In the genomic region with DNA sequence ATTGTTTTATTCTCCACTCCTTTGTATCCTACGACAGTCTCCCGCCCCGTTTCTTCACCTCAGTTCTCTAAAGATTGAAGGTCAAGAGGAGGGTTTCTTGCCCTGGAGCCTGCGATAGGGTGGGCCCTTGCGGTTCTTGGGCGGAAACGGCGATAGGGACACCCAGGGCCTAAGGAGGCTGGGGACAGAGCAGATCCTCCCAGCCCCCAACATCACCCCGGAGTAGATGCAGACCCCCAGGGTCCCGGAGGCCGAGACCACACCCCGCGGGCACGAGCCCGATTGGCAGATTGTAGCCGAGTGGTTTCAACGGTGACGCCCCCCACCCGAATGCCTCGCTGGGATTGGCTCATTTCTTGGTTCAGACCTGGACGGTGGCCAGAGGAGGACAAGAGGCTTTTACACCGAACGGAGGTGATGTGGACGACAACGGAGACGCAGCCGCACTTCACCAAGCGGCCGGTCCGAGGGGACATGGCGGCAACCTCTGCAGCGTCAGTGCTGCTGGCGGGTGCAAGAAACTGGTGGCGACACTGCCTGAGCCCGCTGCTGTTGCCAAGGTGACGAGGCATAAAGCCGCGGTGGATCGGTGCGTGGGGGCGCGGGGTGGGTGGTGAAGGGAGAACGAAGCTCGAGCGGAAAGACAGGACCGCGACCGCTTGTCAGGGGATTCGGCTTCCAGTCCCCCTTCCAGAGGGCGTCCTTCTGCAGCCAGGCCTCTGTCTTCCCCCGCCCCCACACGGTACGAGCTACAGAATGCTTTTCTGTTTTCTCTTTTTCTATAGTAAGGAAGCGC, we compare ENCODE assay signal across 8 cellular contexts. TPM values are rescaled to one million over a fixed set of nuclear protein-coding genes. Genes with fewer than 3 reads are reported as not detected.
DNase-seq lines count a peak whose midpoint lies in the region; ATAC-seq and TF ChIP-seq lines count a peak whose summit lies in the region.

No MANE protein-coding gene starts in this region.

- peaks cover 8% of the 10 kb centered on the region for H3K36me3 ChIP-seq in HUES64 (ENCODE audit: insufficient read depth, low read length)
- H3K36me3 ChIP-seq in OCI-LY1 (ENCODE audit: insufficient read depth, low read length) = no peaks in the 10 kb centered on the region; the same call in 1 of the 2 replicates

- 1% methylated on average over 54 of the region's 54 CpGs for WGBS in HUES64

- H3K27me3 Mint-ChIP-seq in CD14-positive monocyte (ENCODE audit: low read depth in 3 of 3) = peaks cover 0 to 2% (median 1%) of the 10 kb centered on the region in 3 donors

- H3K4me3 Mint-ChIP-seq in CD14-positive monocyte = peak overlapping the region; percentile 98 to 99

- H3K79me2 ChIP-seq in OCI-LY1 (ENCODE audit: insufficient read depth, low read length) = no peaks in the 10 kb centered on the region

- peak overlapping the region; percentile 38 for H2AFZ ChIP-seq in OCI-LY1 (ENCODE audit: low read length)

- H3K9me3 ChIP-seq in HUES64 (ENCODE audit: insufficient read depth, low read depth, low read length) = peaks cover 26% of the 10 kb centered on the region
- H3K9me3 ChIP-seq in OCI-LY1 (ENCODE audit: low read length) = peaks cover 19% of the 10 kb centered on the region

- peak overlapping the region; percentile 91 for H3K4me3 ChIP-seq in HUES64 (ENCODE audit: low read length)
- peak overlapping the region; percentile 68 for H3K4me3 ChIP-seq in OCI-LY1 (ENCODE audit: low read depth, low read length, poor library complexity, severe bottlenecking)

- no peaks in the 10 kb centered on the region for H3K27me3 ChIP-seq in HUES64 (ENCODE audit: insufficient read depth, low read length)
- peaks cover 3% of the 10 kb centered on the region; the same call in 1 of the 2 replicates for H3K27me3 ChIP-seq in OCI-LY1 (ENCODE audit: insufficient read depth, low read length)

- H3K36me3 Mint-ChIP-seq in CD14-positive monocyte = peaks cover 2 to 11% of the 10 kb centered on the region in 2 donors

- H3K27ac Mint-ChIP-seq in CD14-positive monocyte = peak overlapping the region; percentile 85 to 90 (median 90)

- H3K4me1 ChIP-seq in HUES64 (ENCODE audit: insufficient read depth, low read length) (peaks cover 16% of the 10 kb centered on the region), OCI-LY1 (ENCODE audit: insufficient read depth, low read length, severe bottlenecking) (peaks cover 12% of the 10 kb centered on the region)

- H3K9ac ChIP-seq in HUES64 (ENCODE audit: low read depth, low read length) (peak overlapping the region; percentile 85), OCI-LY1 (ENCODE audit: low read length) (peak overlapping the region; percentile 62)

- H3K9me3 Mint-ChIP-seq in CD14-positive monocyte = peaks cover 9 to 19% (median 16%) of the 10 kb centered on the region in 7 donors

- intact Hi-C loops in CD14-positive monocyte (cut with micrococcal nuclease) = no loop called here

- DNase-seq in CD14-positive monocyte (ENCODE audit: low spot score) (peak; percentile 63), activated T-cell treated with anti-CD3 and anti-CD28 coated beads for 1 hour (ENCODE audit: low read depth) (peak; percentile 41), epidermal melanocyte (ENCODE audit: insufficient read length, low spot score) (peak; percentile 73), middle frontal gyrus (ENCODE audit: extremely low spot score, low spot score) (peak; percentile 73)
- peak; percentile 69 to 78 for DNase-seq in stimulated activated CD8-positive, alpha-beta memory T cell treated with anti-CD3 and anti-CD28 coated beads, Interleukin-15, amount 100 ng/mL, for 48 hours (ENCODE audit: low read depth in 2 of 2)

- no peaks in the 10 kb centered on the region for H4K20me1 ChIP-seq in OCI-LY1 (ENCODE audit: insufficient read depth, low read length)

- H3F3A ChIP-seq in OCI-LY1 (ENCODE audit: insufficient read depth, low read length) = no peaks in the 10 kb centered on the region

- H3K27ac ChIP-seq in HUES64 (ENCODE audit: low read depth, low read length) = peak overlapping the region; percentile 74
- no peak overlapping the region for H3K27ac ChIP-seq in OCI-LY1 (ENCODE audit: low read depth, low read length, poor library complexity, severe bottlenecking)

- TF ChIP-seq CTCF in CD14-positive monocyte (IDR thresholded peaks at IDR 0.05) (no peak), OCI-LY1 (IDR thresholded peaks at IDR 0.05; ENCODE audit: low read length) (no peak)

- ATAC-seq in GM19463 (IDR thresholded peaks at IDR 0.05; ENCODE audit: unreplicated experiment) = peak; percentile 74

- peaks cover 17% of the 10 kb centered on the region for H3K4me1 Mint-ChIP-seq in CD14-positive monocyte

- no peaks in the 10 kb centered on the region for H3K9me2 ChIP-seq in OCI-LY1 (ENCODE audit: low read depth, low read length)

- peak overlapping the region; percentile 71 for H3K4me2 ChIP-seq in OCI-LY1 (ENCODE audit: low read length)

RNA-seq across cellular contexts. Expression of a gene that starts 19.0 kb away (rescaled TPM):
- under 1 TPM in 1 of 2 donors, not detected in 1; 0.13 TPM for polyA plus RNA-seq in CD14-positive monocyte
- polyA plus RNA-seq in HUES64 (2013, experiment 1 of 2) = 3.6 TPM
- polyA plus RNA-seq in HUES64 (2013, experiment 2 of 2) = 4.6 TPM
